In the genomic region with DNA sequence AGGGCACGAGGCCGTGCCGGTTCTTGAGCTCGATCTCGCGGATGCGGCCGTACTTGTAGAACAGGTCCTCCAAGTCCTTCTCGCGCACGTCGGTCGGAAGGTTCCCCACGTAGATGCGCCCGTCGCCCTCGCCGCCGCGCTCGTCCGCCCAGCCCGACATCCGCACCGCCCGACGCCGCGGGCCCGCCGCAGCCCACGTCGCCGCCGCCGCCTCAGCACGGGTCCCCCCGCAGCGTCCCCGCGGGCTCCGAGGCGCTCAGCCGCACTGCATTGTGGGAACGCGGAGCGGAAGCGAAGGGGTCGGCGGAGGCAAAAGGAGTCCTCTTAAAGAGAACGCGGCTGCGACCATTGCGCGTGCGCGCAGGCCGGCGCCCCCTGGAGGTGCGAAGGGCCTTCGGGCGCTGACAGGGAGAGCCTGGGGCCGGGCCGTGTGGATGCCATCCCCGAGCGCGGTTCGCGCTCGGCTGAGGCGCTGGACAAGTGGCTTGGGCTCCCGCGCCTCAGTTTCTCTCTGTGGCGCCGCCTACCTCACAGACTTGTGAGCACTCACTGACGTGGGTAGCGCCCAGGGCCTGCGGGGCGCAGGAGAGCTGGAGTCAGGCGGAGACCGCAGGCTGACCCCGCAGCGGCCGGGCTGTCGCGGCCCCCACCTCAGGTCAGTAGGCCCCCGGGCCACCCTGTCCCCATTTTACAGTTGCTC, we compare ENCODE assay signal across 1 cellular context.
TF ChIP-seq lines count a peak whose summit lies in the region.

A gene with protein sequence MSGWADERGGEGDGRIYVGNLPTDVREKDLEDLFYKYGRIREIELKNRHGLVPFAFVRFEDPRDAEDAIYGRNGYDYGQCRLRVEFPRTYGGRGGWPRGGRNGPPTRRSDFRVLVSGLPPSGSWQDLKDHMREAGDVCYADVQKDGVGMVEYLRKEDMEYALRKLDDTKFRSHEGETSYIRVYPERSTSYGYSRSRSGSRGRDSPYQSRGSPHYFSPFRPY (minus strand): TSS at position 299 of the 700 bp plus-strand sequence. CDS start 139 bp downstream, at position 160.

TF ChIP-seq in K562, 482 proteins besides CTCF, POLR2A, EP300 and RAD21 (continued from another document and continues in another):
- TF ChIP-seq RBM34 (IDR thresholded peaks at IDR 0.05; ENCODE audit: borderline replicate concordance, insufficient read depth, low read length) (no peak), XRCC4 (IDR thresholded peaks at IDR 0.05; ENCODE audit: extremely low read depth, insufficient read depth, insufficient read length) (no peak), PHB2 (IDR thresholded peaks at IDR 0.05; ENCODE audit: low read depth) (no peak), BCOR (IDR thresholded peaks at IDR 0.05) (peak; percentile 83; the same call in 1 of the 2 replicates), KLF13 (tag; IDR thresholded peaks at IDR 0.05; ENCODE audit: borderline replicate concordance, low read depth) (no peak), ZNF184 (CRISPR knock-in tag; IDR thresholded peaks at IDR 0.05) (no peak), CBFA2T3 (IDR thresholded peaks at IDR 0.05) (no peak), ZNF780A (CRISPR knock-in tag; IDR thresholded peaks at IDR 0.05) (no peak), U2AF2 (optimal IDR thresholded peaks at IDR 0.05; ENCODE audit: low read depth, low read length) (no peak), ZNF57 (CRISPR knock-in tag; IDR thresholded peaks at IDR 0.05) (peak; percentile 67; the same call in 1 of the 2 replicates), TAF7 (tag; IDR thresholded peaks at IDR 0.05) (no peak), CEBPG (CRISPR knock-in tag; IDR thresholded peaks at IDR 0.05) (no peak), CEBPG (tag; conservative IDR thresholded peaks at IDR 0.05 in 1 of 2, IDR thresholded peaks at IDR 0.05 in 1 of 2) (no peak), SREBF2 (CRISPR knock-in tag; IDR thresholded peaks at IDR 0.05) (no peak), ZNF408 (CRISPR knock-in tag; IDR thresholded peaks at IDR 0.05; ENCODE audit: low read depth) (no peak), SRSF9 (IDR thresholded peaks at IDR 0.05; ENCODE audit: borderline replicate concordance, low read depth, low read length) (no peak), ZKSCAN8 (CRISPR knock-in tag; IDR thresholded peaks at IDR 0.05) (no peak), ZNF146 (CRISPR knock-in tag; IDR thresholded peaks at IDR 0.05; ENCODE audit: unreplicated experiment) (no peak), ZNF561 (CRISPR knock-in tag; conservative IDR thresholded peaks at IDR 0.05) (no peak), ZKSCAN3 (CRISPR knock-in tag; IDR thresholded peaks at IDR 0.05) (no peak), DPF2 (IDR thresholded peaks at IDR 0.05) (peak; percentile 20; the same call in 1 of the 2 replicates), BRF1 (IDR thresholded peaks at IDR 0.05; ENCODE audit: borderline replicate concordance, extremely low read depth, insufficient read length) (no peak), ZNF12 (CRISPR knock-in tag; IDR thresholded peaks at IDR 0.05) (no peak), ARID2 (IDR thresholded peaks at IDR 0.05) (0 out of 2 replicates have a peak, but pooled peaks have one; percentile 9), ZC3H11A (IDR thresholded peaks at IDR 0.05; ENCODE audit: low read depth, low read length) (no peak), CHCHD3 (CRISPR knock-in tag; IDR thresholded peaks at IDR 0.05) (no peak; the same call in 1 of the 2 replicates), ATF7 (IDR thresholded peaks at IDR 0.05) (peak; percentile 77), ZNF175 (CRISPR knock-in tag; IDR thresholded peaks at IDR 0.05; ENCODE audit: low read depth) (no peak), ZFP36 (IDR thresholded peaks at IDR 0.05; ENCODE audit: low read depth, low read length, partially characterized antibody) (no peak), NFYB (IDR thresholded peaks at IDR 0.05; ENCODE audit: extremely low read depth, insufficient read length) (no peak), GATAD2B (IDR thresholded peaks at IDR 0.05; ENCODE audit: borderline replicate concordance) (peak; percentile 81), MTA2 (IDR thresholded peaks at IDR 0.05; ENCODE audit: low read depth) (no peak), SPI1 (IDR thresholded peaks at IDR 0.05; ENCODE audit: borderline replicate concordance, low read depth, low read length) (0 out of 2 replicates have a peak, but pooled peaks have one; percentile 47), RBFOX2 (IDR thresholded peaks at IDR 0.05; ENCODE audit: low read depth, low read length) (peak; percentile 89), ESRRA (IDR thresholded peaks at IDR 0.05; ENCODE audit: borderline replicate concordance, low read depth) (peak; percentile 73), RBM25 (IDR thresholded peaks at IDR 0.05; ENCODE audit: low read depth, low read length, severe bottlenecking) (peak; percentile 24), MTA3 (IDR thresholded peaks at IDR 0.05; ENCODE audit: borderline replicate concordance) (peak; percentile 82)
- TF ChIP-seq, protein P1, sequence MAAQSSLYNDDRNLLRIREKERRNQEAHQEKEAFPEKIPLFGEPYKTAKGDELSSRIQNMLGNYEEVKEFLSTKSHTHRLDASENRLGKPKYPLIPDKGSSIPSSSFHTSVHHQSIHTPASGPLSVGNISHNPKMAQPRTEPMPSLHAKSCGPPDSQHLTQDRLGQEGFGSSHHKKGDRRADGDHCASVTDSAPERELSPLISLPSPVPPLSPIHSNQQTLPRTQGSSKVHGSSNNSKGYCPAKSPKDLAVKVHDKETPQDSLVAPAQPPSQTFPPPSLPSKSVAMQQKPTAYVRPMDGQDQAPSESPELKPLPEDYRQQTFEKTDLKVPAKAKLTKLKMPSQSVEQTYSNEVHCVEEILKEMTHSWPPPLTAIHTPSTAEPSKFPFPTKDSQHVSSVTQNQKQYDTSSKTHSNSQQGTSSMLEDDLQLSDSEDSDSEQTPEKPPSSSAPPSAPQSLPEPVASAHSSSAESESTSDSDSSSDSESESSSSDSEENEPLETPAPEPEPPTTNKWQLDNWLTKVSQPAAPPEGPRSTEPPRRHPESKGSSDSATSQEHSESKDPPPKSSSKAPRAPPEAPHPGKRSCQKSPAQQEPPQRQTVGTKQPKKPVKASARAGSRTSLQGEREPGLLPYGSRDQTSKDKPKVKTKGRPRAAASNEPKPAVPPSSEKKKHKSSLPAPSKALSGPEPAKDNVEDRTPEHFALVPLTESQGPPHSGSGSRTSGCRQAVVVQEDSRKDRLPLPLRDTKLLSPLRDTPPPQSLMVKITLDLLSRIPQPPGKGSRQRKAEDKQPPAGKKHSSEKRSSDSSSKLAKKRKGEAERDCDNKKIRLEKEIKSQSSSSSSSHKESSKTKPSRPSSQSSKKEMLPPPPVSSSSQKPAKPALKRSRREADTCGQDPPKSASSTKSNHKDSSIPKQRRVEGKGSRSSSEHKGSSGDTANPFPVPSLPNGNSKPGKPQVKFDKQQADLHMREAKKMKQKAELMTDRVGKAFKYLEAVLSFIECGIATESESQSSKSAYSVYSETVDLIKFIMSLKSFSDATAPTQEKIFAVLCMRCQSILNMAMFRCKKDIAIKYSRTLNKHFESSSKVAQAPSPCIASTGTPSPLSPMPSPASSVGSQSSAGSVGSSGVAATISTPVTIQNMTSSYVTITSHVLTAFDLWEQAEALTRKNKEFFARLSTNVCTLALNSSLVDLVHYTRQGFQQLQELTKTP (IDR thresholded peaks at IDR 0.05; ENCODE audit: low read depth in 1 of 2, partially characterized antibody in 2 of 2), result no peak
- TF ChIP-seq, protein P2, sequence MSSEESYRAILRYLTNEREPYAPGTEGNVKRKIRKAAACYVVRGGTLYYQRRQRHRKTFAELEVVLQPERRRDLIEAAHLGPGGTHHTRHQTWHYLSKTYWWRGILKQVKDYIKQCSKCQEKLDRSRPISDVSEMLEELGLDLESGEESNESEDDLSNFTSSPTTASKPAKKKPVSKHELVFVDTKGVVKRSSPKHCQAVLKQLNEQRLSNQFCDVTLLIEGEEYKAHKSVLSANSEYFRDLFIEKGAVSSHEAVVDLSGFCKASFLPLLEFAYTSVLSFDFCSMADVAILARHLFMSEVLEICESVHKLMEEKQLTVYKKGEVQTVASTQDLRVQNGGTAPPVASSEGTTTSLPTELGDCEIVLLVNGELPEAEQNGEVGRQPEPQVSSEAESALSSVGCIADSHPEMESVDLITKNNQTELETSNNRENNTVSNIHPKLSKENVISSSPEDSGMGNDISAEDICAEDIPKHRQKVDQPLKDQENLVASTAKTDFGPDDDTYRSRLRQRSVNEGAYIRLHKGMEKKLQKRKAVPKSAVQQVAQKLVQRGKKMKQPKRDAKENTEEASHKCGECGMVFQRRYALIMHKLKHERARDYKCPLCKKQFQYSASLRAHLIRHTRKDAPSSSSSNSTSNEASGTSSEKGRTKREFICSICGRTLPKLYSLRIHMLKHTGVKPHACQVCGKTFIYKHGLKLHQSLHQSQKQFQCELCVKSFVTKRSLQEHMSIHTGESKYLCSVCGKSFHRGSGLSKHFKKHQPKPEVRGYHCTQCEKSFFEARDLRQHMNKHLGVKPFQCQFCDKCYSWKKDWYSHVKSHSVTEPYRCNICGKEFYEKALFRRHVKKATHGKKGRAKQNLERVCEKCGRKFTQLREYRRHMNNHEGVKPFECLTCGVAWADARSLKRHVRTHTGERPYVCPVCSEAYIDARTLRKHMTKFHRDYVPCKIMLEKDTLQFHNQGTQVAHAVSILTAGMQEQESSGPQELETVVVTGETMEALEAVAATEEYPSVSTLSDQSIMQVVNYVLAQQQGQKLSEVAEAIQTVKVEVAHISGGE (CRISPR knock-in tag; IDR thresholded peaks at IDR 0.05), result peak in 1 of 3 experiments; percentile 74; a peak in 2 of 6 replicates
- TF ChIP-seq, protein P3, sequence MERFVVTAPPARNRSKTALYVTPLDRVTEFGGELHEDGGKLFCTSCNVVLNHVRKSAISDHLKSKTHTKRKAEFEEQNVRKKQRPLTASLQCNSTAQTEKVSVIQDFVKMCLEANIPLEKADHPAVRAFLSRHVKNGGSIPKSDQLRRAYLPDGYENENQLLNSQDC (CRISPR knock-in tag; IDR thresholded peaks at IDR 0.05), result no peak
- TF ChIP-seq, protein P4, sequence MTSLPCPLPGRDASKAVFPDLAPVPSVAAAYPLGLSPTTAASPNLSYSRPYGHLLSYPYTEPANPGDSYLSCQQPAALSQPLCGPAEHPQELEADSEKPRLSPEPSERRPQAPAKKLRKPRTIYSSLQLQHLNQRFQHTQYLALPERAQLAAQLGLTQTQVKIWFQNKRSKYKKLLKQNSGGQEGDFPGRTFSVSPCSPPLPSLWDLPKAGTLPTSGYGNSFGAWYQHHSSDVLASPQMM (CRISPR knock-in tag; IDR thresholded peaks at IDR 0.05), result no peak
- TF ChIP-seq, protein P5, sequence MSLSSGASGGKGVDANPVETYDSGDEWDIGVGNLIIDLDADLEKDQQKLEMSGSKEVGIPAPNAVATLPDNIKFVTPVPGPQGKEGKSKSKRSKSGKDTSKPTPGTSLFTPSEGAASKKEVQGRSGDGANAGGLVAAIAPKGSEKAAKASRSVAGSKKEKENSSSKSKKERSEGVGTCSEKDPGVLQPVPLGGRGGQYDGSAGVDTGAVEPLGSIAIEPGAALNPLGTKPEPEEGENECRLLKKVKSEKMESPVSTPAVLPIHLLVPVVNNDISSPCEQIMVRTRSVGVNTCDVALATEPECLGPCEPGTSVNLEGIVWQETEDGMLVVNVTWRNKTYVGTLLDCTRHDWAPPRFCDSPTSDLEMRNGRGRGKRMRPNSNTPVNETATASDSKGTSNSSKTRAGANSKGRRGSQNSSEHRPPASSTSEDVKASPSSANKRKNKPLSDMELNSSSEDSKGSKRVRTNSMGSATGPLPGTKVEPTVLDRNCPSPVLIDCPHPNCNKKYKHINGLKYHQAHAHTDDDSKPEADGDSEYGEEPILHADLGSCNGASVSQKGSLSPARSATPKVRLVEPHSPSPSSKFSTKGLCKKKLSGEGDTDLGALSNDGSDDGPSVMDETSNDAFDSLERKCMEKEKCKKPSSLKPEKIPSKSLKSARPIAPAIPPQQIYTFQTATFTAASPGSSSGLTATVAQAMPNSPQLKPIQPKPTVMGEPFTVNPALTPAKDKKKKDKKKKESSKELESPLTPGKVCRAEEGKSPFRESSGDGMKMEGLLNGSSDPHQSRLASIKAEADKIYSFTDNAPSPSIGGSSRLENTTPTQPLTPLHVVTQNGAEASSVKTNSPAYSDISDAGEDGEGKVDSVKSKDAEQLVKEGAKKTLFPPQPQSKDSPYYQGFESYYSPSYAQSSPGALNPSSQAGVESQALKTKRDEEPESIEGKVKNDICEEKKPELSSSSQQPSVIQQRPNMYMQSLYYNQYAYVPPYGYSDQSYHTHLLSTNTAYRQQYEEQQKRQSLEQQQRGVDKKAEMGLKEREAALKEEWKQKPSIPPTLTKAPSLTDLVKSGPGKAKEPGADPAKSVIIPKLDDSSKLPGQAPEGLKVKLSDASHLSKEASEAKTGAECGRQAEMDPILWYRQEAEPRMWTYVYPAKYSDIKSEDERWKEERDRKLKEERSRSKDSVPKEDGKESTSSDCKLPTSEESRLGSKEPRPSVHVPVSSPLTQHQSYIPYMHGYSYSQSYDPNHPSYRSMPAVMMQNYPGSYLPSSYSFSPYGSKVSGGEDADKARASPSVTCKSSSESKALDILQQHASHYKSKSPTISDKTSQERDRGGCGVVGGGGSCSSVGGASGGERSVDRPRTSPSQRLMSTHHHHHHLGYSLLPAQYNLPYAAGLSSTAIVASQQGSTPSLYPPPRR (CRISPR knock-in tag; IDR thresholded peaks at IDR 0.05; ENCODE audit: borderline replicate concordance), result no peak
- TF ChIP-seq, protein P6, sequence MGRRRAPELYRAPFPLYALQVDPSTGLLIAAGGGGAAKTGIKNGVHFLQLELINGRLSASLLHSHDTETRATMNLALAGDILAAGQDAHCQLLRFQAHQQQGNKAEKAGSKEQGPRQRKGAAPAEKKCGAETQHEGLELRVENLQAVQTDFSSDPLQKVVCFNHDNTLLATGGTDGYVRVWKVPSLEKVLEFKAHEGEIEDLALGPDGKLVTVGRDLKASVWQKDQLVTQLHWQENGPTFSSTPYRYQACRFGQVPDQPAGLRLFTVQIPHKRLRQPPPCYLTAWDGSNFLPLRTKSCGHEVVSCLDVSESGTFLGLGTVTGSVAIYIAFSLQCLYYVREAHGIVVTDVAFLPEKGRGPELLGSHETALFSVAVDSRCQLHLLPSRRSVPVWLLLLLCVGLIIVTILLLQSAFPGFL (CRISPR knock-in tag; IDR thresholded peaks at IDR 0.05), result no peak
- TF ChIP-seq, protein P7, sequence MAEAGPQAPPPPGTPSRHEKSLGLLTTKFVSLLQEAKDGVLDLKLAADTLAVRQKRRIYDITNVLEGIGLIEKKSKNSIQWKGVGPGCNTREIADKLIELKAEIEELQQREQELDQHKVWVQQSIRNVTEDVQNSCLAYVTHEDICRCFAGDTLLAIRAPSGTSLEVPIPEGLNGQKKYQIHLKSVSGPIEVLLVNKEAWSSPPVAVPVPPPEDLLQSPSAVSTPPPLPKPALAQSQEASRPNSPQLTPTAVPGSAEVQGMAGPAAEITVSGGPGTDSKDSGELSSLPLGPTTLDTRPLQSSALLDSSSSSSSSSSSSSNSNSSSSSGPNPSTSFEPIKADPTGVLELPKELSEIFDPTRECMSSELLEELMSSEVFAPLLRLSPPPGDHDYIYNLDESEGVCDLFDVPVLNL (CRISPR knock-in tag; IDR thresholded peaks at IDR 0.05; ENCODE audit: low read depth), result peak; percentile 53; the same call in 1 of the 2 replicates
- TF ChIP-seq, protein P8, sequence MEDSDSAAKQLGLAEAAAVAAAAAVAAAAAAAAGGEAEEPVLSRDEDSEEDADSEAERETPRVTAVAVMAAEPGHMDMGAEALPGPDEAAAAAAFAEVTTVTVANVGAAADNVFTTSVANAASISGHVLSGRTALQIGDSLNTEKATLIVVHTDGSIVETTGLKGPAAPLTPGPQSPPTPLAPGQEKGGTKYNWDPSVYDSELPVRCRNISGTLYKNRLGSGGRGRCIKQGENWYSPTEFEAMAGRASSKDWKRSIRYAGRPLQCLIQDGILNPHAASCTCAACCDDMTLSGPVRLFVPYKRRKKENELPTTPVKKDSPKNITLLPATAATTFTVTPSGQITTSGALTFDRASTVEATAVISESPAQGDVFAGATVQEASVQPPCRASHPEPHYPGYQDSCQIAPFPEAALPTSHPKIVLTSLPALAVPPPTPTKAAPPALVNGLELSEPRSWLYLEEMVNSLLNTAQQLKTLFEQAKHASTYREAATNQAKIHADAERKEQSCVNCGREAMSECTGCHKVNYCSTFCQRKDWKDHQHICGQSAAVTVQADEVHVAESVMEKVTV (CRISPR knock-in tag; IDR thresholded peaks at IDR 0.05), result no peak
